In genomic region chr2:197145471-197146056, GRCh38 we compare ENCODE assay signal across 8 cellular contexts.
DNase-seq lines count a peak whose midpoint lies in the region; ATAC-seq lines count a peak whose summit lies in the region.

No MANE protein-coding gene starts in this region.

- no peaks in the 10 kb centered on the region for H3K27me3 Mint-ChIP-seq in memory B cell

- peaks cover 48% of the 10 kb centered on the region for H3K4me1 Mint-ChIP-seq in memory B cell

- DNase-seq in DMS79 treated with DMSO at 0.1 percent for 48 hours (lab: John Stamatoyannopoulos, UW) (peak; percentile 13), SIG-M5 treated with dmso at 0.1 percent for 504 hours (lab: John Stamatoyannopoulos, UW; ENCODE audit: unreplicated experiment) (peak; percentile 98), memory B cell (ENCODE audit: low spot score in 2 of 2) (peak; percentile 41 to 74), HUDEP-2 (lab: John Stamatoyannopoulos, UW; ENCODE audit: unreplicated experiment in 76 of 76) (no peak), NCI-H526 treated with DMSO at 0.1 percent for 48 hours (lab: John Stamatoyannopoulos, UW) (no peak)
- DNase-seq in activated CD4-positive, alpha-beta T cell treated with anti-CD3 and anti-CD28 coated beads, Interleukin-2, amount 50 U/mL, for 48 hours: no peak

- H3K4me3 Mint-ChIP-seq in memory B cell: peak overlapping the region; percentile 21

- H3K36me3 Mint-ChIP-seq in memory B cell: peaks cover 18% of the 10 kb centered on the region

- ATAC-seq in GM19397 (IDR thresholded peaks at IDR 0.05; ENCODE audit: unreplicated experiment) (peak; percentile 94), HG03432 (IDR thresholded peaks at IDR 0.05; ENCODE audit: unreplicated experiment) (peak; percentile 96), memory B cell (ENCODE audit: low read depth) (peak; percentile 87)

- no peaks in the 10 kb centered on the region for H3K9me3 Mint-ChIP-seq in memory B cell

- H3K27ac Mint-ChIP-seq in memory B cell: peak overlapping the region; percentile 98

Comparison
In these comparisons a context has a peak if more than half of its experiments do, and no peak if none do; other contexts are left out.
1. DNase-seq: peak in DMS79 treated with DMSO at 0.1 percent for 48 hours (single experiment), SIG-M5 treated with dmso at 0.1 percent for 504 hours (single experiment) and memory B cell (2 of 2); none in HUDEP-2 (0 of 76), activated CD4-positive, alpha-beta T cell treated with anti-CD3 and anti-CD28 coated beads, Interleukin-2, amount 50 U/mL, for 48 hours (0 of 2) and NCI-H526 treated with DMSO at 0.1 percent for 48 hours (single experiment).
2. Peak in every context shown above with its lines, with median percentiles within 50 percentile points of each other: ATAC-seq.